ENCODE assay signal across 15 cellular contexts in genomic region chr14:52895000-52895399, GRCh38. TPM values are rescaled to one million over a fixed set of nuclear protein-coding genes. Genes with fewer than 3 reads are reported as not detected.
DNase-seq lines count a peak whose midpoint lies in the region; FAIRE-seq and TF ChIP-seq lines count a peak whose summit lies in the region.
"Had no signal": no experiment of that assay in that cellular context is flagged by ENCODE, and none has a peak within 500 bp of the region (broad histone marks: within the 10 kb centered on the region; RNA-seq: fewer than 3 reads in every experiment).

No MANE protein-coding gene starts in this region.

- no peaks in the 10 kb centered on the region for H3K9me3 ChIP-seq in esophagus squamous epithelium

- peaks cover 85% of the 10 kb centered on the region for H3K79me2 ChIP-seq in ACC112 (ENCODE audit: control insufficient read depth, insufficient read depth, low read length, unreplicated experiment)

- FAIRE-seq in GM12892 (lab: Jason Lieb, UNC): peak; percentile 24
- FAIRE-seq: endothelial cell of umbilical vein had no signal

- H3K27me3 ChIP-seq in ACC112 (ENCODE audit: insufficient read depth, low read length) (no peaks in the 10 kb centered on the region), esophagus squamous epithelium (no peaks in the 10 kb centered on the region)

- DNase-seq in GM12892 (ENCODE audit: insufficient read length): no peak
- peak; percentile 39 for DNase-seq in SK-MEL-5 (ENCODE audit: low read depth, low spot score)
- peak; percentile 45 for DNase-seq in fibroblast of villous mesenchyme (ENCODE audit: low read depth)
- no peak for DNase-seq in glutamatergic neuron
- no peak for DNase-seq in NCI-H146 treated with DMSO at 0.1 percent for 48 hours (lab: John Stamatoyannopoulos, UW; ENCODE audit: unreplicated experiment)
- no peak for DNase-seq in hypothalamus (lab: John Stamatoyannopoulos, UW)
- no peak for DNase-seq in esophagus squamous epithelium (lab: John Stamatoyannopoulos, UW)
- DNase-seq: activated T-cell treated with anti-CD3 and anti-CD28 coated beads for 4 hours; NCI-H2029 treated with DMSO at 0.1 percent for 48 hours; PC-3; stimulated activated CD4-positive, alpha-beta T cell treated with anti-CD3 and anti-CD28 coated beads, Interleukin-1b, Interleukin-23, amount 100 ng/mL, for 48 hours had no signal

- H3K27ac ChIP-seq in ACC112 (ENCODE audit: low read depth, low read length) (peak overlapping the region; percentile 58), esophagus squamous epithelium (no peak overlapping the region)

- H3K36me3 ChIP-seq in ACC112 (ENCODE audit: insufficient read depth, low read length) (peaks cover 26% of the 10 kb centered on the region), esophagus squamous epithelium (peaks cover 0 to 21% (median 0%) of the 10 kb centered on the region in 3 donors)

- H3K4me1 ChIP-seq in ACC112 (ENCODE audit: control insufficient read depth, insufficient read depth, low read length, unreplicated experiment) (peaks cover 39% of the 10 kb centered on the region), esophagus squamous epithelium (peaks cover 0 to 14% (median 0%) of the 10 kb centered on the region in 3 donors)

- H3K4me1 Mint-ChIP-seq in glutamatergic neuron (ENCODE audit: low read depth, unreplicated experiment): peaks cover 2% of the 10 kb centered on the region
- H3K4me1 Mint-ChIP-seq: IgD-negative memory B cell; stimulated activated memory B cell treated with anti-CD40 and anti-IgM and Interleukin-4, amounts not matched to agents 10 μg/mL and 1 μg/mL and 100 μg/mL, for 72 hours had no signal

- H3K4me3 Mint-ChIP-seq in glutamatergic neuron (ENCODE audit: unreplicated experiment): no peak overlapping the region
- H3K4me3 Mint-ChIP-seq: IgD-negative memory B cell; stimulated activated memory B cell treated with anti-CD40 and anti-IgM and Interleukin-4, amounts not matched to agents 10 μg/mL and 1 μg/mL and 100 μg/mL, for 72 hours had no signal

- H3K4me3 ChIP-seq in ACC112 (ENCODE audit: low read depth, low read length): peak overlapping the region; percentile 41
- no peak overlapping the region for H3K4me3 ChIP-seq in fibroblast of villous mesenchyme (ENCODE audit: low read depth, low read length)
- H3K4me3 ChIP-seq in esophagus squamous epithelium: no peak overlapping the region

- TF ChIP-seq CTCF in fibroblast of villous mesenchyme (IDR thresholded peaks at IDR 0.05; ENCODE audit: insufficient read depth, low read depth, low read length) (no peak), glutamatergic neuron (IDR thresholded peaks at IDR 0.05; ENCODE audit: partially characterized antibody, unreplicated experiment) (no peak), esophagus squamous epithelium (IDR thresholded peaks at IDR 0.05) (no peak)

- 30 to 44% methylated on average over 2 of the region's 2 CpGs for WGBS in esophagus squamous epithelium, 2 donors

- in situ Hi-C loops in SK-MEL-5 (cut with HindIII; ENCODE audit: low pct_unique_long_range_greater_than_20kb, low sequenced_read_pairs): no loop called here

- H3K9me3 Mint-ChIP-seq in glutamatergic neuron (ENCODE audit: unreplicated experiment): no peaks in the 10 kb centered on the region
- H3K9me3 Mint-ChIP-seq: IgD-negative memory B cell; stimulated activated memory B cell treated with anti-CD40 and anti-IgM and Interleukin-4, amounts not matched to agents 10 μg/mL and 1 μg/mL and 100 μg/mL, for 72 hours had no signal

- H3K27me3 Mint-ChIP-seq in glutamatergic neuron (ENCODE audit: unreplicated experiment): no peaks in the 10 kb centered on the region

- peaks cover 3% of the 10 kb centered on the region for H3K36me3 Mint-ChIP-seq in glutamatergic neuron (ENCODE audit: unreplicated experiment)
- H3K36me3 Mint-ChIP-seq: IgD-negative memory B cell; stimulated activated memory B cell treated with anti-CD40 and anti-IgM and Interleukin-4, amounts not matched to agents 10 μg/mL and 1 μg/mL and 100 μg/mL, for 72 hours had no signal

- H2AFZ ChIP-seq in ACC112 (ENCODE audit: low read length, unreplicated experiment): no peak overlapping the region

- H3K27ac Mint-ChIP-seq in glutamatergic neuron (ENCODE audit: unreplicated experiment): no peak overlapping the region
- H3K27ac Mint-ChIP-seq: IgD-negative memory B cell; stimulated activated memory B cell treated with anti-CD40 and anti-IgM and Interleukin-4, amounts not matched to agents 10 μg/mL and 1 μg/mL and 100 μg/mL, for 72 hours had no signal

- intact Hi-C loops in esophagus squamous epithelium (cut with DNase I): no loop called here

- TF ChIP-seq POLR2A in GM12892 (IDR thresholded peaks at IDR 0.05; ENCODE audit: low read depth, low read length) (no peak), esophagus squamous epithelium (IDR thresholded peaks at IDR 0.05) (no peak)

RNA-seq across cellular contexts. Expression of gene FERMT2, which starts 55.9 kb away (rescaled TPM):
- 23.4 TPM for polyA plus RNA-seq in GM12892 (2012; ENCODE audit: missing spikeins)
- 38.0 and 40.8 TPM in 2 replicates for total RNA-seq in SK-MEL-5 (2014; rRNA removed; shearing (Covaris generic))
- polyA plus RNA-seq in SK-MEL-5 (2015; cell fraction: cytosol; rRNA removed): 23.2 and 24.8 TPM in 2 replicates
- polyA plus RNA-seq in SK-MEL-5 (2015; cell fraction: nucleus; rRNA removed): 30.3 and 32.6 TPM in 2 replicates
- total RNA-seq in fibroblast of villous mesenchyme (266 and 320 TPM in 2 replicates), glutamatergic neuron (ENCODE audit: unreplicated experiment) (79.7 TPM), esophagus squamous epithelium (10 to 100 TPM in 2 of 4 donors, 1 to 10 TPM in 2; 1.7 to 72.1 (median 14.4) TPM)
- polyA plus RNA-seq: IgD-negative memory B cell had no signal

Comparison
In these comparisons a context has a peak if more than half of its experiments do, and no peak if none do; other contexts are left out.
1. DNase-seq: peak in SK-MEL-5 (single experiment) and fibroblast of villous mesenchyme (single experiment); none in GM12892 (single experiment), glutamatergic neuron (single experiment), NCI-H146 treated with DMSO at 0.1 percent for 48 hours (single experiment), hypothalamus (0 of 51) and esophagus squamous epithelium (single experiment).